In genomic region chr14:91009501-91010152, GRCh38 we compare ENCODE assay signal across 9 cellular contexts. TPM values are rescaled to one million over a fixed set of nuclear protein-coding genes. Genes with fewer than 3 reads are reported as not detected.
DNase-seq lines count a peak whose midpoint lies in the region; ATAC-seq and TF ChIP-seq lines count a peak whose summit lies in the region.
"Had no signal": no experiment of that assay in that cellular context is flagged by ENCODE, and none has a peak within 500 bp of the region (broad histone marks: within the 10 kb centered on the region; RNA-seq: fewer than 3 reads in every experiment).

No MANE protein-coding gene starts in this region.

- intact Hi-C loops in left lung (cut with DNase I) (no loop called here), aorta (cut with DNase I) (no loop called here)

- H3K27me3 ChIP-seq in left lung (no peaks in the 10 kb centered on the region), aorta (ENCODE audit: control insufficient read depth in 1 of 2, insufficient read depth in 2 of 2, low read length in 1 of 2) (peaks cover 0 to 3% of the 10 kb centered on the region in 2 donors)

- H3K9me3 ChIP-seq in left lung (no peaks in the 10 kb centered on the region), aorta (ENCODE audit: control insufficient read depth, low read length) (no peaks in the 10 kb centered on the region)

- TF ChIP-seq CTCF in left lung (IDR thresholded peaks at IDR 0.05), result no peak

- H3K4me1 ChIP-seq in left lung (peaks cover 0 to 45% of the 10 kb centered on the region in 2 donors), aorta (ENCODE audit: control insufficient read depth in 1 of 2, insufficient read depth in 2 of 2, low read length in 2 of 2) (no peaks in the 10 kb centered on the region)

- WGBS in aorta, 2 donors, result 92 to 96% methylated on average over 3 of the region's 3 CpGs

- H3K4me3 ChIP-seq in left lung (no peak overlapping the region), aorta (ENCODE audit: low read length in 2 of 2) (no peak overlapping the region)
- H3K4me3 ChIP-seq: skin epidermis had no signal

- DNase-seq in NOMO-1 treated with dmso at 0.1 percent for 144 hours (lab: John Stamatoyannopoulos, UW; ENCODE audit: unreplicated experiment) (peak; percentile 88), left lung (no peak), NCI-H2227 (lab: John Stamatoyannopoulos, UW; ENCODE audit: unreplicated experiment) (no peak), aorta (no peak), NCI-H446 (lab: John Stamatoyannopoulos, UW) (no peak), SW 1271 (lab: John Stamatoyannopoulos, UW) (no peak)

- H3K36me3 ChIP-seq in left lung, result no peaks in the 10 kb centered on the region
- H3K36me3 ChIP-seq in aorta (ENCODE audit: control insufficient read depth in 1 of 2, insufficient read depth in 2 of 2, low read length in 1 of 2), result no peaks in the 10 kb centered on the region

- H3K27ac ChIP-seq in left lung, result peak overlapping the region; percentile 30 to 88
- no peak overlapping the region for H3K27ac ChIP-seq in aorta (ENCODE audit: low read depth in 1 of 2, low read length in 2 of 2)

- ATAC-seq in GM18867 (IDR thresholded peaks at IDR 0.05; ENCODE audit: unreplicated experiment) (peak; percentile 85), HG02642 (IDR thresholded peaks at IDR 0.05; ENCODE audit: poor library complexity, unreplicated experiment) (peak; percentile 88), left lung (peak; percentile 66), aorta (ENCODE audit: low FRiP score) (no peak)

RNA-seq across cellular contexts. Expression of gene RPS6KA5, which starts 50.8 kb away (rescaled TPM):
- total RNA-seq in left lung (1 to 10 TPM; 4.2 to 5.4 TPM), aorta (1 to 10 TPM; 4.4 to 10.0 TPM)
- polyA plus RNA-seq in aorta, result 1 to 10 TPM; 1.4 to 1.6 TPM

Comparison
In these comparisons a context has a peak if more than half of its experiments do, and no peak if none do; other contexts are left out.
1. H3K27ac ChIP-seq: peak in left lung (2 of 2); none in aorta (0 of 2).